In the genomic region with DNA sequence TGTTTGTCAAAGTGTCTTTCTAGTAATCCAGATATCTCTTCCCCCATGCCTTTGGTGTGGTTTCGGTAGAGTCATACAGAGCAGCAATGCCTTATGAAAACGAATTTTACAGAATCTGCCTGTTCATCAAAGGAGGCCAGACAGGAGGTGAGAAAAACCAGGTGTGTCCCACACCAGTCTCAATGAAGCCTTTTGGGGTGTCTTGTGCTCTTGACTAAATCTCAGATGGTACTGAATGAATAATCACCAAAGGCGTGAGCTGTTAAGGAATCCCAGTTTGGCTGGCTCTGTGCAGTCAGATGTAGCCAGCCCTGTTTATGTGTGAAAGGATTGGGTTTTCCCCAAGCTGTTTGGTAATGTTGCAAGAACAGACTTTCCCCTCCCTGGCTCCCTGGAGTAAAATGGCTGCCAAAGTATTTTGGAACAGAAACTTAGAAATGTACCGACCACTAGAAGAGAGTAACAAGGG, we compare ENCODE assay signal across 8 cellular contexts.
DNase-seq lines count a peak whose midpoint lies in the region; ATAC-seq, FAIRE-seq and TF ChIP-seq lines count a peak whose summit lies in the region.

No MANE protein-coding gene starts in this region.

- no peaks in the 10 kb centered on the region for H3K23me2 ChIP-seq in H1 (ENCODE audit: low read depth, low read length)

- H3K9me3 ChIP-seq in H1 (ENCODE audit: insufficient read depth in 2 of 2, low read depth in 1 of 2, low read length in 1 of 2), result no peaks in the 10 kb centered on the region

- no peak overlapping the region for H3K4ac ChIP-seq in H1 (replicated peaks; ENCODE audit: insufficient read length, low read depth, low read length)

- H4K5ac ChIP-seq in H1 (ENCODE audit: insufficient read length, low read depth, low read length), result no peak overlapping the region

- no peak overlapping the region for H3K9ac ChIP-seq in H1 (replicated peaks in 1 of 4; ENCODE audit: extremely low read depth in 1 of 4, low read depth in 3 of 4, low read length in 3 of 4)

- H4K20me1 ChIP-seq in H1 (replicated peaks in 1 of 2; ENCODE audit: control insufficient read depth in 1 of 2, insufficient read depth in 2 of 2, low read length in 2 of 2), result no peaks in the 10 kb centered on the region

- no peaks in the 10 kb centered on the region for H3K27me3 Mint-ChIP-seq in Calu3 (ENCODE audit: unreplicated experiment)
- peaks cover 2 to 12% of the 10 kb centered on the region in 2 donors for H3K27me3 Mint-ChIP-seq in T-cell
- H3K27me3 Mint-ChIP-seq in immature natural killer cell (ENCODE audit: low read depth in 3 of 3), result peaks cover 0 to 5% (median 0%) of the 10 kb centered on the region in 3 donors

- H3K79me2 ChIP-seq in H1 (ENCODE audit: control insufficient read depth in 1 of 2, insufficient read depth in 2 of 2, low read length in 2 of 2), result no peaks in the 10 kb centered on the region

- no peak overlapping the region for H3K4me3 ChIP-seq in H1 (ENCODE audit: extremely low read depth in 1 of 4, insufficient read depth in 2 of 4, low read depth in 3 of 4, low read length in 4 of 4)

- peaks cover 0 to 6% (median 0%) of the 10 kb centered on the region in 4 experiments; a peak in 2 of 7 replicates for H3K4me1 ChIP-seq in H1 (replicated peaks in 1 of 4; ENCODE audit: control insufficient read depth in 3 of 4, insufficient read depth in 4 of 4, low read length in 3 of 4)

- H3K56ac ChIP-seq in H1 (replicated peaks; ENCODE audit: insufficient read length, low read depth, low read length), result no peak overlapping the region

- CTCF ChIA-PET in Calu3 (lab: Charles Lee), result interaction anchor here (1.0 to 1.2 kb wide), 4 partner anchors 9 to 164 kb away, joined by 3 to 4 read pairs (median 4); no protein-coding TSS in a partner anchor
- CTCF ChIA-PET in T-cell (lab: Charles Lee), result no interaction called here
- CTCF ChIA-PET in H1 (lab: Charles Lee; ENCODE audit: partially characterized antibody), result interaction anchor here (0.9 to 1.5 kb wide), 8 partner anchors 11 to 127 kb away, joined by 3 to 6 read pairs (median 3); no protein-coding TSS in a partner anchor

- no peaks in the 10 kb centered on the region for H3K27me3 ChIP-seq in H1 (replicated peaks in 1 of 4; ENCODE audit: control insufficient read depth in 3 of 4, extremely low read depth in 1 of 4, insufficient read depth in 3 of 4, low read length in 3 of 4)

- no peak for FAIRE-seq in H1 (lab: Jason Lieb, UNC)

- H3K9me3 Mint-ChIP-seq in Calu3 (ENCODE audit: low read depth, unreplicated experiment) (peaks cover 2% of the 10 kb centered on the region), T-cell (no peaks in the 10 kb centered on the region), immature natural killer cell (peaks cover 0 to 7% (median 0%) of the 10 kb centered on the region in 6 donors)

- H2BK20ac ChIP-seq in H1 (ENCODE audit: low read length), result no peak overlapping the region

- H4K8ac ChIP-seq in H1 (ENCODE audit: extremely low read depth, insufficient read depth, low read length), result no peak overlapping the region

- peaks cover 35% of the 10 kb centered on the region for H3K4me1 Mint-ChIP-seq in Calu3 (ENCODE audit: low read depth, unreplicated experiment)
- H3K4me1 Mint-ChIP-seq in T-cell, result peaks cover 27 to 49% (median 47%) of the 10 kb centered on the region in 3 donors
- H3K4me1 Mint-ChIP-seq in immature natural killer cell, result no peaks in the 10 kb centered on the region

- H2BK12ac ChIP-seq in H1 (ENCODE audit: low read depth, low read length), result no peak overlapping the region

- H2AK5ac ChIP-seq in H1 (ENCODE audit: low read depth, low read length), result no peak overlapping the region

- H3K14ac ChIP-seq in H1 (ENCODE audit: insufficient read length), result no peak overlapping the region

- peak overlapping the region; percentile 34; the same call in 1 of the 2 replicates for H2AFZ ChIP-seq in H1 (ENCODE audit: low read length)

- H3K4me2 ChIP-seq in H1 (ENCODE audit: insufficient read depth in 1 of 2, low read depth in 2 of 2, low read length in 2 of 2), result no peak overlapping the region

- H2BK120ac ChIP-seq in H1 (replicated peaks; ENCODE audit: low read depth, low read length), result no peak overlapping the region

- no peak overlapping the region for H3K27ac ChIP-seq in H1 (ENCODE audit: low read depth, low read length)

- POLR2A ChIA-PET in T-cell (lab: Charles Lee) (interaction anchor here in 1 of 2 donors (0.7 kb wide), 1 partner anchor 19 kb away, joined by 3 read pairs; no protein-coding TSS in a partner anchor), H1 (lab: Charles Lee; ENCODE audit: partially characterized antibody) (no interaction called here)

- no peak for TF ChIP-seq EP300 in H1 (IDR thresholded peaks at IDR 0.05; ENCODE audit: borderline replicate concordance in 1 of 2, low read depth in 2 of 2, low read length in 2 of 2)

- no peak for TF ChIP-seq RAD21 in H1 (IDR thresholded peaks at IDR 0.05 in 1 of 2, conservative IDR thresholded peaks at IDR 0.05 in 1 of 2; ENCODE audit: low read depth in 2 of 2, low read length in 2 of 2)

- DNase-seq in Calu3 (peak; percentile 11), T-cell (peak in 16 of 34 experiments; percentile 0 to 47 (median 7)), H1 (ENCODE audit: low read depth in 1 of 2, low spot score in 2 of 2) (no peak), DMS53 treated with DMSO at 0.1 percent for 48 hours (lab: John Stamatoyannopoulos, UW; ENCODE audit: unreplicated experiment) (no peak), immature natural killer cell (no peak), NCI-H1092 (lab: John Stamatoyannopoulos, UW) (no peak)
- DNase-seq in stimulated activated CD4-positive, alpha-beta T cell treated with anti-CD3 and anti-CD28 coated beads, Interleukin-12 subunit alpha, Interleukin-12 subunit beta, amount 100 ng/mL, for 4 hours, result peak; percentile 14

- no peaks in the 10 kb centered on the region for H3K36me3 ChIP-seq in H1 (ENCODE audit: control insufficient read depth in 2 of 4, insufficient read depth in 4 of 4, low read length in 3 of 4)

- intact Hi-C loops in Calu3 (cut with micrococcal nuclease; ENCODE audit: unreplicated experiment), result loop anchor here (10.0 kb wide), 1 partner anchor 65 kb away; no protein-coding TSS in a partner anchor

- H3K79me1 ChIP-seq in H1 (ENCODE audit: low read depth, low read length), result no peaks in the 10 kb centered on the region

- H3K4me3 Mint-ChIP-seq in Calu3 (ENCODE audit: low read depth, unreplicated experiment), result no peak overlapping the region
- H3K4me3 Mint-ChIP-seq in T-cell, result peak overlapping the region in 2 of 3 donors; percentile 1 to 5
- H3K4me3 Mint-ChIP-seq in immature natural killer cell, result no peak overlapping the region

- H2BK5ac ChIP-seq in H1 (ENCODE audit: low read depth, low read length), result no peak overlapping the region

- H2BK15ac ChIP-seq in H1 (ENCODE audit: low read length), result no peak overlapping the region

- TF ChIP-seq CTCF in Calu3 (IDR thresholded peaks at IDR 0.05; ENCODE audit: unreplicated experiment) (no peak), H1 (IDR thresholded peaks at IDR 0.05; ENCODE audit: control extremely low read depth in 1 of 3, insufficient read depth in 1 of 3, low read depth in 1 of 3, low read length in 3 of 3) (no peak)

- no peak overlapping the region for H3K18ac ChIP-seq in H1 (ENCODE audit: extremely low read depth, low read length)

- ATAC-seq in GM21529 (IDR thresholded peaks at IDR 0.05; ENCODE audit: unreplicated experiment), result peak; percentile 87
- peak; percentile 84 to 94 (median 92) for ATAC-seq in T-cell (replicated peaks in 1 of 4)

- H3K23ac ChIP-seq in H1 (ENCODE audit: insufficient read length), result no peak overlapping the region

- 91% methylated on average over 4 of the region's 4 CpGs; no CpG with 5 or more reads in 1 of the 2 experiments for WGBS in H1 (ENCODE audit: extremely low coverage in 1 of 2, insufficient coverage in 1 of 2, insufficient read length in 1 of 2, insufficient replicate concordance in 2 of 2, low coverage in 1 of 2, low lambda C conversion rate in 2 of 2, missing lambda C conversion rate in 1 of 2), 2 experiments

- H4K91ac ChIP-seq in H1 (replicated peaks; ENCODE audit: insufficient read length, low read length), result no peak overlapping the region

- H3K27ac Mint-ChIP-seq in Calu3 (ENCODE audit: unreplicated experiment) (no peak overlapping the region), T-cell (peak overlapping the region in 1 of 2 donors; percentile 57), immature natural killer cell (no peak overlapping the region)

- no TSS peak for BruUV-seq in Calu3 (replicated peaks; lab: Mats Ljungman, UMichigan)

- H3K36me3 Mint-ChIP-seq in Calu3 (ENCODE audit: insufficient read depth, unreplicated experiment), result peaks cover 5% of the 10 kb centered on the region
- no peaks in the 10 kb centered on the region for H3K36me3 Mint-ChIP-seq in T-cell
- H3K36me3 Mint-ChIP-seq in immature natural killer cell, result peaks cover 0 to 4% (median 0%) of the 10 kb centered on the region in 3 donors

- TF ChIP-seq POLR2A in H1 (IDR thresholded peaks at IDR 0.05; ENCODE audit: control extremely low read depth in 1 of 2, low read depth in 2 of 2, low read length in 2 of 2), result no peak

TF ChIP-seq in H1, 55 proteins besides CTCF, POLR2A, EP300 and RAD21:
- TF ChIP-seq SP1 (IDR thresholded peaks at IDR 0.05; ENCODE audit: low read depth, low read length) (no peak), RXRA (IDR thresholded peaks at IDR 0.05; ENCODE audit: insufficient read depth, low read depth, low read length) (no peak), CEBPB (IDR thresholded peaks at IDR 0.05; ENCODE audit: low read depth, low read length) (no peak), CREB1 (IDR thresholded peaks at IDR 0.05) (no peak), KDM1A (IDR thresholded peaks at IDR 0.05; ENCODE audit: borderline replicate concordance, low read length) (no peak), POLR2AphosphoS5 (IDR thresholded peaks at IDR 0.05; ENCODE audit: low read depth, low read length) (no peak), SP2 (IDR thresholded peaks at IDR 0.05; ENCODE audit: low read length) (no peak), POU5F1 (IDR thresholded peaks at IDR 0.05; ENCODE audit: low read depth, low read length) (no peak), KDM4A (IDR thresholded peaks at IDR 0.05; ENCODE audit: low read depth, low read length, severe bottlenecking) (no peak)

Comparison
In these comparisons a context has a peak if more than half of its experiments do, and no peak if none do; other contexts are left out.
1. DNase-seq: peak in Calu3 (single experiment) and stimulated activated CD4-positive, alpha-beta T cell treated with anti-CD3 and anti-CD28 coated beads, Interleukin-12 subunit alpha, Interleukin-12 subunit beta, amount 100 ng/mL, for 4 hours (single experiment); none in H1 (0 of 2), DMS53 treated with DMSO at 0.1 percent for 48 hours (single experiment), immature natural killer cell (0 of 3) and NCI-H1092 (single experiment).
2. H3K4me3 Mint-ChIP-seq: peak in T-cell (2 of 3); none in Calu3 (single experiment) and immature natural killer cell (0 of 5).
3. CTCF ChIA-PET loops: an anchor here in Calu3 (1.0 to 1.2 kb wide) and H1 (0.9 to 1.5 kb wide); none called in T-cell.